1 cellular context compared by ENCODE assay signal in the genomic region with DNA sequence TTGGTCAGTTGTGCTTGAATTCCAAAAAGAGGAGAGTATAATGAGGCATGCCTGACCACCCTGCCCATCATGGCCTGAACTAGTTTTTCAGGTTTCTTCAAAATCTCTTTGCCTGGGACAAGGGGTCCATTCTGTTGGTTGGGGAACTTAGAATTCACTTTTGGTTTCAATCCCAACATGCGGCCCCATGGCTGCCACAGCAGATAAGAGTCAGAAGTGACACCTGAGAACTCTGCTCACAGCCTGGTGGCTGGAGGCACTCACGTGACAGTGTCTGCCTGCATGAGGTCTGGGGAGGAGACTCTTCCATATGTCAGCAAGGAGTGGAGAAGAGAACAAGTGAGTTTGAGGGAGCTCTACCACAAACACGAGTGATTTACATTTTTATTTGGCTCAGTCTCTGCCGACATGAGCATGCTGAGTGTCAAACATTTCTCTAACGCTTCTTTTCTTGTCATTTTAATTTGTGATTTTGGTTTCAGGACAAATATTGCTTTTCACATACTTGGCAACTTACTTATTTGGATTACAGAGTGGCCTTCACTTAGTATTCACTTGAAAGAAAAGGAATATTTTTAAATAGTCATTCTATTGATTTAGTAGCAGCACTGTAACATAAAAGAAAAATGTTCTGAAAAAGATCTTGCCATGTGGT.
TF ChIP-seq lines count a peak whose summit lies in the region.

No MANE protein-coding gene starts in this region.

TF ChIP-seq in K562, 482 proteins besides CTCF, POLR2A, EP300 and RAD21 (continued from another document and continues in another):
- TF ChIP-seq TFE3 (CRISPR knock-in tag; IDR thresholded peaks at IDR 0.05): peak; percentile 97
- no peak for TF ChIP-seq ZNF239 (CRISPR knock-in tag; IDR thresholded peaks at IDR 0.05)
- peak; percentile 63 for TF ChIP-seq CBFA2T3 (IDR thresholded peaks at IDR 0.05)
- TF ChIP-seq HSF4 (CRISPR knock-in tag; IDR thresholded peaks at IDR 0.05; ENCODE audit: borderline replicate concordance): no peak
- 0 out of 2 replicates have a peak, but pooled peaks have one; percentile 32 for TF ChIP-seq NFRKB (IDR thresholded peaks at IDR 0.05; ENCODE audit: low read depth)
- TF ChIP-seq NR2C1 (IDR thresholded peaks at IDR 0.05): no peak
- 0 out of 2 replicates have a peak, but pooled peaks have one; percentile 26 for TF ChIP-seq NR2C1 (tag; IDR thresholded peaks at IDR 0.05)
- TF ChIP-seq CBFA2T2 (conservative IDR thresholded peaks at IDR 0.05): peak; percentile 67
- peak; percentile 75; the same call in 1 of the 2 replicates for TF ChIP-seq DMBX1 (CRISPR knock-in tag; IDR thresholded peaks at IDR 0.05; ENCODE audit: borderline replicate concordance)
- peak; percentile 51 for TF ChIP-seq DPF2 (IDR thresholded peaks at IDR 0.05)
- no peak for TF ChIP-seq TAF15 (IDR thresholded peaks at IDR 0.05; ENCODE audit: low read depth, low read length)
- TF ChIP-seq, protein P1, sequence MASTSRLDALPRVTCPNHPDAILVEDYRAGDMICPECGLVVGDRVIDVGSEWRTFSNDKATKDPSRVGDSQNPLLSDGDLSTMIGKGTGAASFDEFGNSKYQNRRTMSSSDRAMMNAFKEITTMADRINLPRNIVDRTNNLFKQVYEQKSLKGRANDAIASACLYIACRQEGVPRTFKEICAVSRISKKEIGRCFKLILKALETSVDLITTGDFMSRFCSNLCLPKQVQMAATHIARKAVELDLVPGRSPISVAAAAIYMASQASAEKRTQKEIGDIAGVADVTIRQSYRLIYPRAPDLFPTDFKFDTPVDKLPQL (IDR thresholded peaks at IDR 0.05; ENCODE audit: extremely low read depth, insufficient read length): no peak
- TF ChIP-seq ZNF175 (CRISPR knock-in tag; IDR thresholded peaks at IDR 0.05; ENCODE audit: low read depth): peak; percentile 47; the same call in 1 of the 2 replicates
- TF ChIP-seq MECOM (CRISPR knock-in tag; IDR thresholded peaks at IDR 0.05): peak; percentile 67
- TF ChIP-seq ZNF589 (CRISPR knock-in tag; IDR thresholded peaks at IDR 0.05; ENCODE audit: low read depth): peak; percentile 81
- TF ChIP-seq, protein P2, sequence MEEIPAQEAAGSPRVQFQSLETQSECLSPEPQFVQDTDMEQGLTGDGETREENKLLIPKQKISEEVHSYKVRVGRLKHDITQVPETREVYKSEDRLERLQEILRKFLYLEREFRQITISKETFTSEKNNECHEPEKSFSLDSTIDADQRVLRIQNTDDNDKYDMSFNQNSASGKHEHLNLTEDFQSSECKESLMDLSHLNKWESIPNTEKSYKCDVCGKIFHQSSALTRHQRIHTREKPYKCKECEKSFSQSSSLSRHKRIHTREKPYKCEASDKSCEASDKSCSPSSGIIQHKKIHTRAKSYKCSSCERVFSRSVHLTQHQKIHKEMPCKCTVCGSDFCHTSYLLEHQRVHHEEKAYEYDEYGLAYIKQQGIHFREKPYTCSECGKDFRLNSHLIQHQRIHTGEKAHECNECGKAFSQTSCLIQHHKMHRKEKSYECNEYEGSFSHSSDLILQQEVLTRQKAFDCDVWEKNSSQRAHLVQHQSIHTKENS (CRISPR knock-in tag; IDR thresholded peaks at IDR 0.05): no peak
- 0 out of 2 replicates have a peak, but pooled peaks have one; percentile 28 for TF ChIP-seq ZNF583 (CRISPR knock-in tag; IDR thresholded peaks at IDR 0.05)
- TF ChIP-seq, protein P3, sequence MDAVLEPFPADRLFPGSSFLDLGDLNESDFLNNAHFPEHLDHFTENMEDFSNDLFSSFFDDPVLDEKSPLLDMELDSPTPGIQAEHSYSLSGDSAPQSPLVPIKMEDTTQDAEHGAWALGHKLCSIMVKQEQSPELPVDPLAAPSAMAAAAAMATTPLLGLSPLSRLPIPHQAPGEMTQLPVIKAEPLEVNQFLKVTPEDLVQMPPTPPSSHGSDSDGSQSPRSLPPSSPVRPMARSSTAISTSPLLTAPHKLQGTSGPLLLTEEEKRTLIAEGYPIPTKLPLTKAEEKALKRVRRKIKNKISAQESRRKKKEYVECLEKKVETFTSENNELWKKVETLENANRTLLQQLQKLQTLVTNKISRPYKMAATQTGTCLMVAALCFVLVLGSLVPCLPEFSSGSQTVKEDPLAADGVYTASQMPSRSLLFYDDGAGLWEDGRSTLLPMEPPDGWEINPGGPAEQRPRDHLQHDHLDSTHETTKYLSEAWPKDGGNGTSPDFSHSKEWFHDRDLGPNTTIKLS (IDR thresholded peaks at IDR 0.05; ENCODE audit: borderline replicate concordance, low read depth): peak; percentile 59; the same call in 1 of the 2 replicates
- peak in 2 of 3 experiments; percentile 13 to 83 for TF ChIP-seq YY1 (IDR thresholded peaks at IDR 0.05; ENCODE audit: borderline replicate concordance in 1 of 3, control insufficient read depth in 1 of 3, extremely low read depth in 1 of 3, insufficient read depth in 3 of 3, insufficient read length in 1 of 3, insufficient replicate concordance in 2 of 3, low read depth in 1 of 3, low read length in 2 of 3)
- no peak; the same call in 1 of the 2 replicates for TF ChIP-seq NR4A1 (CRISPR knock-in tag; IDR thresholded peaks at IDR 0.05)
- TF ChIP-seq NR4A1 (tag; IDR thresholded peaks at IDR 0.05): 0 out of 2 replicates have a peak, but pooled peaks have one; percentile 70
- TF ChIP-seq, protein P4, sequence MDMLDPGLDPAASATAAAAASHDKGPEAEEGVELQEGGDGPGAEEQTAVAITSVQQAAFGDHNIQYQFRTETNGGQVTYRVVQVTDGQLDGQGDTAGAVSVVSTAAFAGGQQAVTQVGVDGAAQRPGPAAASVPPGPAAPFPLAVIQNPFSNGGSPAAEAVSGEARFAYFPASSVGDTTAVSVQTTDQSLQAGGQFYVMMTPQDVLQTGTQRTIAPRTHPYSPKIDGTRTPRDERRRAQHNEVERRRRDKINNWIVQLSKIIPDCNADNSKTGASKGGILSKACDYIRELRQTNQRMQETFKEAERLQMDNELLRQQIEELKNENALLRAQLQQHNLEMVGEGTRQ (CRISPR knock-in tag; IDR thresholded peaks at IDR 0.05): peak; percentile 91
- TF ChIP-seq JUN (IDR thresholded peaks at IDR 0.05; ENCODE audit: borderline replicate concordance, low read depth, low read length): peak; percentile 45; the same call in 1 of the 2 replicates
- TF ChIP-seq JUN (CRISPR knock-in tag; IDR thresholded peaks at IDR 0.05; ENCODE audit: borderline replicate concordance): no peak
- TF ChIP-seq ZFP30 (CRISPR knock-in tag; IDR thresholded peaks at IDR 0.05; ENCODE audit: borderline replicate concordance): no peak
- peak; percentile 45 for TF ChIP-seq TAL1 (IDR thresholded peaks at IDR 0.05)
- TF ChIP-seq RNF2 (IDR thresholded peaks at IDR 0.05): peak; percentile 81
- peak; percentile 50; the same call in 1 of the 2 replicates for TF ChIP-seq ELF2 (CRISPR knock-in tag; IDR thresholded peaks at IDR 0.05)
- peak; percentile 90 for TF ChIP-seq ZNF766 (CRISPR knock-in tag; conservative IDR thresholded peaks at IDR 0.05)
- no peak for TF ChIP-seq SAFB (IDR thresholded peaks at IDR 0.05; ENCODE audit: borderline replicate concordance, low read depth, low read length)
- no peak for TF ChIP-seq ATF4 (CRISPR knock-in tag; IDR thresholded peaks at IDR 0.05)
- TF ChIP-seq ZNF644 (tag; IDR thresholded peaks at IDR 0.05; ENCODE audit: low read depth): peak; percentile 76; the same call in 1 of the 2 replicates
- TF ChIP-seq, protein P5, sequence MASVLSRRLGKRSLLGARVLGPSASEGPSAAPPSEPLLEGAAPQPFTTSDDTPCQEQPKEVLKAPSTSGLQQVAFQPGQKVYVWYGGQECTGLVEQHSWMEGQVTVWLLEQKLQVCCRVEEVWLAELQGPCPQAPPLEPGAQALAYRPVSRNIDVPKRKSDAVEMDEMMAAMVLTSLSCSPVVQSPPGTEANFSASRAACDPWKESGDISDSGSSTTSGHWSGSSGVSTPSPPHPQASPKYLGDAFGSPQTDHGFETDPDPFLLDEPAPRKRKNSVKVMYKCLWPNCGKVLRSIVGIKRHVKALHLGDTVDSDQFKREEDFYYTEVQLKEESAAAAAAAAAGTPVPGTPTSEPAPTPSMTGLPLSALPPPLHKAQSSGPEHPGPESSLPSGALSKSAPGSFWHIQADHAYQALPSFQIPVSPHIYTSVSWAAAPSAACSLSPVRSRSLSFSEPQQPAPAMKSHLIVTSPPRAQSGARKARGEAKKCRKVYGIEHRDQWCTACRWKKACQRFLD (CRISPR knock-in tag; IDR thresholded peaks at IDR 0.05): peak; percentile 76; the same call in 1 of the 2 replicates
- 0 out of 2 replicates have a peak, but pooled peaks have one; percentile 65 for TF ChIP-seq RERE (CRISPR knock-in tag; IDR thresholded peaks at IDR 0.05; ENCODE audit: borderline replicate concordance)
- TF ChIP-seq CXXC5 (CRISPR knock-in tag; IDR thresholded peaks at IDR 0.05): peak; percentile 75
- no peak for TF ChIP-seq BCL6 (CRISPR knock-in tag; IDR thresholded peaks at IDR 0.05)
- TF ChIP-seq ZNF311 (CRISPR knock-in tag; IDR thresholded peaks at IDR 0.05): 0 out of 2 replicates have a peak, but pooled peaks have one; percentile 50
- no peak for TF ChIP-seq FOXJ3 (CRISPR knock-in tag; IDR thresholded peaks at IDR 0.05)
- peak; percentile 69 for TF ChIP-seq ARID1B (IDR thresholded peaks at IDR 0.05)
- 0 out of 2 replicates have a peak, but pooled peaks have one; percentile 27 for TF ChIP-seq HIVEP1 (CRISPR knock-in tag; IDR thresholded peaks at IDR 0.05)
- TF ChIP-seq, protein P6, sequence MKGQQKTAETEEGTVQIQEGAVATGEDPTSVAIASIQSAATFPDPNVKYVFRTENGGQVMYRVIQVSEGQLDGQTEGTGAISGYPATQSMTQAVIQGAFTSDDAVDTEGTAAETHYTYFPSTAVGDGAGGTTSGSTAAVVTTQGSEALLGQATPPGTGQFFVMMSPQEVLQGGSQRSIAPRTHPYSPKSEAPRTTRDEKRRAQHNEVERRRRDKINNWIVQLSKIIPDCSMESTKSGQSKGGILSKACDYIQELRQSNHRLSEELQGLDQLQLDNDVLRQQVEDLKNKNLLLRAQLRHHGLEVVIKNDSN (CRISPR knock-in tag; IDR thresholded peaks at IDR 0.05): peak; percentile 88
- 0 out of 2 replicates have a peak, but pooled peaks have one; percentile 65 for TF ChIP-seq CREB3 (tag; conservative IDR thresholded peaks at IDR 0.05; ENCODE audit: low read depth)
